In genomic region chr1:35281565-35281964, GRCh38 we compare ENCODE assay signal across 9 cellular contexts.
"Had no signal": no experiment of that assay in that cellular context is flagged by ENCODE, and none has a peak within 500 bp of the region (broad histone marks: within the 10 kb centered on the region; RNA-seq: fewer than 3 reads in every experiment).

No MANE protein-coding gene starts in this region.

- FAIRE-seq: H1, H54 had no signal

- ATAC-seq: GM23338 had no signal

- H3K27me3 Mint-ChIP-seq: IgD-negative memory B cell had no signal

- H3K27ac Mint-ChIP-seq: GM23338, H9, IgD-negative memory B cell had no signal

- H3K4me3 ChIP-seq: GM23338 had no signal

- H3K27ac ChIP-seq: HL-60 had no signal

- H2AFZ ChIP-seq: GM23338 had no signal

- DNase-seq: H9, HCEC 1CT, Kasumi-1, KG1 had no signal

- H3K9me3 Mint-ChIP-seq: IgD-negative memory B cell had no signal

- H3K4me3 Mint-ChIP-seq: GM23338, H9, IgD-negative memory B cell had no signal

- H3K4me2 ChIP-seq: GM23338 had no signal
